In the genomic region with DNA sequence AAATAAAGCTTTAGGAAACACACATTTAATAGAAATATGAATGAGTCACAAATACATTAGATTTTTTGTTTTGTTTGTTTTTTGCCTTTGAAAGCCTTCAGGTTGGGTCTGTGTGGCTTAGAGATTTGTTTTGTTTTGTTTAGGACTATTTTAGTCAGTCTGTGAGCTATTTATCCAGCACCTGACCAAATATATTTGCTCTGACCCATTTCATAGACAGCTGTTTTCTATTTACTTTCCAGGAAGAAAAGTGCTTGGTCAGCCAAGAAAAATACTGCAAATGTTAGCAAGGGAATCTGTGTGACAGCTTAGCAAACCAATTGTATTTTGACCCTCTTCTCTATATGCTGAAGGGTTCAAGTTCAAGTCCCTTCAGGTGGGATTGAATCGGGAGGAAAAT, we compare ENCODE assay signal across 16 cellular contexts. TPM values are rescaled to one million over a fixed set of nuclear protein-coding genes. Genes with fewer than 3 reads are reported as not detected.
DNase-seq lines count a peak whose midpoint lies in the region; TF ChIP-seq lines count a peak whose summit lies in the region.
"Had no signal": no experiment of that assay in that cellular context is flagged by ENCODE, and none has a peak within 500 bp of the region (broad histone marks: within the 10 kb centered on the region; RNA-seq: fewer than 3 reads in every experiment).

No MANE protein-coding gene starts in this region.

- peaks cover 16% of the 10 kb centered on the region for H3K9me3 ChIP-seq in left ventricle myocardium inferior (replicated peaks)
- H3K9me3 ChIP-seq in ovary = no peaks in the 10 kb centered on the region
- H3K9me3 ChIP-seq: HAP-1, upper lobe of right lung had no signal

- no peak overlapping the region for H3K27ac ChIP-seq in left ventricle myocardium inferior (replicated peaks)
- no peak overlapping the region for H3K27ac ChIP-seq in ovary
- H3K27ac ChIP-seq: upper lobe of right lung had no signal

- H3K4me3 ChIP-seq in cardiac fibroblast (replicated peaks in 1 of 2; ENCODE audit: low read depth in 2 of 2, low read length in 2 of 2) (no peak overlapping the region), left ventricle myocardium inferior (no peak overlapping the region), ovary (no peak overlapping the region)
- H3K4me3 ChIP-seq: HAP-1, upper lobe of right lung had no signal

- peaks cover 9% of the 10 kb centered on the region for H3K4me1 ChIP-seq in left ventricle myocardium inferior
- no peaks in the 10 kb centered on the region for H3K4me1 ChIP-seq in ovary (ENCODE audit: insufficient read depth)
- H3K4me1 ChIP-seq: HAP-1, upper lobe of right lung had no signal

- intact Hi-C loops in left ventricle myocardium inferior (cut with micrococcal nuclease) (no loop called here), ovary (cut with DNase I) (no loop called here)

- H3K36me3 ChIP-seq in left ventricle myocardium inferior (no peaks in the 10 kb centered on the region), ovary (no peaks in the 10 kb centered on the region)
- H3K36me3 ChIP-seq: HAP-1, upper lobe of right lung had no signal

- DNase-seq in DMS153 (lab: John Stamatoyannopoulos, UW) (peak; percentile 48), DMS153 treated with DMSO at 0.1 percent for 48 hours (lab: John Stamatoyannopoulos, UW; ENCODE audit: unreplicated experiment) (no peak), NCI-H446 treated with DMSO at 0.1 percent for 48 hours (lab: John Stamatoyannopoulos, UW) (peak; percentile 34), cardiac fibroblast (ENCODE audit: low read depth in 2 of 2) (peak; percentile 57 to 91), myocyte (ENCODE audit: low read depth) (peak; percentile 63), activated gamma-delta T cell (lab: John Stamatoyannopoulos, UW) (no peak), left ventricle myocardium inferior (no peak), ovary (no peak)
- DNase-seq: 8988T; activated CD4-positive, alpha-beta T cell treated with anti-CD3 and anti-CD28 coated beads, Interleukin-2, amount 50 U/mL, for 1 hour; DND-41; NCI-H1694; OCI-M1; T-helper 2 cell; upper lobe of right lung had no signal

- 19 to 32% (median 23%) methylated on average over 1 of the region's 1 CpG for WGBS in ovary, 3 donors

- H3K27me3 ChIP-seq in left ventricle myocardium inferior (ENCODE audit: low read depth) (no peaks in the 10 kb centered on the region), ovary (no peaks in the 10 kb centered on the region)
- H3K27me3 ChIP-seq: upper lobe of right lung had no signal

- TF ChIP-seq CTCF in cardiac fibroblast (IDR thresholded peaks at IDR 0.05; ENCODE audit: low read depth, low read length) (no peak), left ventricle myocardium inferior (IDR thresholded peaks at IDR 0.05; ENCODE audit: borderline replicate concordance) (no peak), ovary (IDR thresholded peaks at IDR 0.05) (no peak)

- TF ChIP-seq POLR2A in ovary (IDR thresholded peaks at IDR 0.05) = no peak

- TF ChIP-seq EP300 in ovary (IDR thresholded peaks at IDR 0.05) = no peak

RNA-seq across cellular contexts. Expression of a gene that starts 22.9 kb away (rescaled TPM):
- 8.1 and 12.2 TPM in 2 replicates for total RNA-seq in myocyte
- 11.5 TPM for polyA plus RNA-seq in myocyte (2012)
- 24.2 TPM for total RNA-seq in left ventricle myocardium inferior
- 10 to 100 TPM; 14.4 to 68.1 (median 37.1) TPM for total RNA-seq in ovary
- polyA plus RNA-seq in ovary = 10 to 100 TPM in 1 of 2 donors, 1 to 10 TPM in 1; 9.5 to 31.2 TPM

Comparison
In these comparisons a context has a peak if more than half of its experiments do, and no peak if none do; other contexts are left out.
1. DNase-seq: peak in DMS153 (single experiment), NCI-H446 treated with DMSO at 0.1 percent for 48 hours (single experiment), cardiac fibroblast (2 of 2) and myocyte (single experiment); none in DMS153 treated with DMSO at 0.1 percent for 48 hours (single experiment), activated gamma-delta T cell (single experiment), left ventricle myocardium inferior (single experiment) and ovary (0 of 5).